Comparison of ENCODE assay signal across 7 cellular contexts in genomic region chr12:31103561-31103975, GRCh38. TPM values are rescaled to one million over a fixed set of nuclear protein-coding genes. Genes with fewer than 3 reads are reported as not detected.
DNase-seq lines count a peak whose midpoint lies in the region; ATAC-seq and TF ChIP-seq lines count a peak whose summit lies in the region.
"Not testable (repeated sequence)": the region's sequence is repeated elsewhere in the genome, so short reads cannot be mapped to it uniquely, and the experiment has no call there.

No MANE protein-coding gene starts in this region.

- H3K27me3 ChIP-seq in mammary epithelial cell (ENCODE audit: insufficient read depth, low read length) = not testable (repeated sequence)

- H3K4me2 ChIP-seq in mammary epithelial cell (ENCODE audit: insufficient read depth, low read depth, low read length) = not testable (repeated sequence)

- H3K27ac Mint-ChIP-seq in nephron progenitor cell = peak overlapping the region; percentile 75

- not testable (repeated sequence) for H3K4me3 ChIP-seq in mammary epithelial cell (replicated peaks in 1 of 3; ENCODE audit: insufficient read depth in 1 of 3, low read depth in 2 of 3, low read length in 3 of 3)

- not testable (repeated sequence) for H4K20me1 ChIP-seq in mammary epithelial cell (ENCODE audit: insufficient read depth, low read length)

- dilution Hi-C loops in mammary epithelial cell (cut with HindIII; ENCODE audit: low sequenced_read_pairs) = not testable (repeated sequence)

- H3K9ac ChIP-seq in mammary epithelial cell (ENCODE audit: insufficient read depth, low read length) = not testable (repeated sequence)

- peak; percentile 89 for DNase-seq in DMS153 treated with DMSO at 0.1 percent for 48 hours (lab: John Stamatoyannopoulos, UW; ENCODE audit: unreplicated experiment)
- peak; percentile 72 for DNase-seq in LoVo (ENCODE audit: low spot score)
- peak; percentile 89 for DNase-seq in NCI-H2107 treated with DMSO at 0.1 percent for 48 hours (lab: John Stamatoyannopoulos, UW; ENCODE audit: unreplicated experiment)
- peak; percentile 94 for DNase-seq in NCI-H774 (lab: John Stamatoyannopoulos, UW)
- DNase-seq in mammary epithelial cell = peak; percentile 74
- DNase-seq in left colon = peak; percentile 94 to 95
- not testable (repeated sequence) for DNase-seq in nephron progenitor cell

- intact Hi-C loops in mammary epithelial cell (cut with micrococcal nuclease); left colon (cut with DNase I, micrococcal nuclease): not testable (repeated sequence)

- in situ Hi-C loops in mammary epithelial cell (cut with MboI; ENCODE audit: low sequenced_read_pairs in 2 of 2) = loop anchor here in 1 of 2 donors (25.0 kb wide), 1 partner anchor 134 kb away; no protein-coding TSS in a partner anchor

- peaks cover 12% of the 10 kb centered on the region for H3K4me1 ChIP-seq in mammary epithelial cell (ENCODE audit: insufficient read depth, low read length)

- not testable (repeated sequence) for H3K9me3 Mint-ChIP-seq in nephron progenitor cell

- BruUV-seq in mammary epithelial cell (replicated peaks; lab: Mats Ljungman, UMichigan) = not testable (repeated sequence)

- not testable (repeated sequence) for H3K36me3 Mint-ChIP-seq in nephron progenitor cell (ENCODE audit: low read depth)

- not testable (repeated sequence) for TF ChIP-seq CTCF in mammary epithelial cell (conservative IDR thresholded peaks at IDR 0.05 in 1 of 2, IDR thresholded peaks at IDR 0.05 in 1 of 2; ENCODE audit: extremely low read depth in 1 of 2, insufficient read depth in 1 of 2, low read depth in 1 of 2, low read length in 2 of 2); nephron progenitor cell (IDR thresholded peaks at IDR 0.05)

- H3K4me1 Mint-ChIP-seq in nephron progenitor cell = not testable (repeated sequence)

- CTCF ChIA-PET in mammary epithelial cell (lab: Charles Lee; ENCODE audit: low non-redundant PET) = not testable (repeated sequence)

- 0% methylated on average over 3 of the region's 16 CpGs for WGBS in mammary epithelial cell (ENCODE audit: low coverage, missing lambda C conversion rate)

- H3K9me3 ChIP-seq in mammary epithelial cell (replicated peaks; ENCODE audit: insufficient read depth, low read length) = not testable (repeated sequence)

- H2AFZ ChIP-seq in mammary epithelial cell (ENCODE audit: low read depth, low read length) = peak overlapping the region; percentile 64

- not testable (repeated sequence) for H3K27me3 Mint-ChIP-seq in nephron progenitor cell (ENCODE audit: low read depth, poor library complexity)

- not testable (repeated sequence) for H3K27ac ChIP-seq in mammary epithelial cell (ENCODE audit: insufficient read depth, low read depth, low read length)

- ATAC-seq in left colon = peak; percentile 96

- not testable (repeated sequence) for H3K79me2 ChIP-seq in mammary epithelial cell (ENCODE audit: insufficient read depth, low read length)

- H3K36me3 ChIP-seq in mammary epithelial cell (ENCODE audit: insufficient read depth, low read length) = not testable (repeated sequence)

- not testable (repeated sequence) for H3K4me3 Mint-ChIP-seq in nephron progenitor cell

RNA-seq across cellular contexts. Expression of gene DDX11, which starts 29.9 kb away (rescaled TPM):
- total RNA-seq in mammary epithelial cell (10 to 100 TPM; 11.8 to 61.2 TPM), left colon (10 to 100 TPM; 15.5 to 51.4 TPM)
- polyA plus RNA-seq in mammary epithelial cell = 23.1 TPM
- 48.2 TPM for polyA minus RNA-seq in mammary epithelial cell
